In the genomic region with DNA sequence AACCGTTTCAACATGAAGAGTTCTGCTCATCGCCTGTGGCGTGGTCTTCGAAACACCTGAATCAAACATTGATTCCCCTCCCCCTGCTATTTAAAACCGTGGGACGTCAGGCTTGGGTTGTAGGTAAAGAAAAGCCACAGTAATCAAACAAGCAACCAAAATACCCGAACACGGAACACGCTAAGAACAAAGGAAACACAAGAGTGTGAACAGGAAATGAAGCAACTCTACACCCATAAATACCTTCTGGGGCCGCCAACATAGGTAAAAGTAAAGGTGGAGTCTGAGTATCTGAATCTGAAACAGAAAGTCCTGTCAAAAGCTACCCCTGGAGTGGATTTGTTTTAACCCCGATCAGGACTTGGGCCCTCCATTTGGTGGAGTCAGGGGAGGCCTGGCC, we compare ENCODE assay signal across 10 cellular contexts. TPM values are rescaled to one million over a fixed set of nuclear protein-coding genes. Genes with fewer than 3 reads are reported as not detected.
DNase-seq lines count a peak whose midpoint lies in the region; ATAC-seq and TF ChIP-seq lines count a peak whose summit lies in the region.
"Not testable (repeated sequence)": the region's sequence is repeated elsewhere in the genome, so short reads cannot be mapped to it uniquely, and the experiment has no call there.
"Had no signal": no experiment of that assay in that cellular context is flagged by ENCODE, and none has a peak within 500 bp of the region (broad histone marks: within the 10 kb centered on the region; RNA-seq: fewer than 3 reads in every experiment).

No MANE protein-coding gene starts in this region.

- POLR2A ChIA-PET in PC-9 (lab: Charles Lee; ENCODE audit: unreplicated experiment), result not testable (repeated sequence)
- POLR2A ChIA-PET in activated CD4-positive, alpha-beta memory T cell treated with anti-CD3 and anti-CD28 coated beads, Interleukin-2, amount 10 ng/mL, durations not matched to agents 7 days and 5 days (lab: Charles Lee), result interaction anchor here (0.6 kb wide), 1 partner anchor 85 kb away, joined by 5 read pairs; no protein-coding TSS in a partner anchor

- intact Hi-C loops in PC-9 (cut with micrococcal nuclease; ENCODE audit: unreplicated experiment); lower lobe of right lung (cut with DNase I): not testable (repeated sequence)

- not testable (repeated sequence) for H3K4me1 Mint-ChIP-seq in activated CD4-positive, alpha-beta memory T cell treated with anti-CD3 and anti-CD28 coated beads, Interleukin-2, amount 10 ng/mL, durations not matched to agents 7 days and 5 days; activated naive CD8-positive, alpha-beta T cell treated with anti-CD3 and anti-CD28 coated beads for 36 hours

- ATAC-seq in lower lobe of right lung, result not testable (repeated sequence)

- not testable (repeated sequence) for H3F3A ChIP-seq in PC-9 (ENCODE audit: insufficient read depth, low read depth)

- H3K4me3 Mint-ChIP-seq in activated CD4-positive, alpha-beta memory T cell treated with anti-CD3 and anti-CD28 coated beads, Interleukin-2, amount 10 ng/mL, durations not matched to agents 7 days and 5 days, result peak overlapping the region; percentile 92
- H3K4me3 Mint-ChIP-seq in activated naive CD8-positive, alpha-beta T cell treated with anti-CD3 and anti-CD28 coated beads for 36 hours, result peak overlapping the region; percentile 83

- not testable (repeated sequence) for H3K9me2 ChIP-seq in PC-9 (ENCODE audit: insufficient read depth)

- not testable (repeated sequence) for H3K36me3 ChIP-seq in PC-9 (ENCODE audit: low read depth); lower lobe of right lung; tibial nerve

- WGBS in tibial nerve, 2 donors, result 3 to 12% methylated on average over 9 to 10 of the region's 11 CpGs

- not testable (repeated sequence) for H3K36me3 Mint-ChIP-seq in activated CD4-positive, alpha-beta memory T cell treated with anti-CD3 and anti-CD28 coated beads, Interleukin-2, amount 10 ng/mL, durations not matched to agents 7 days and 5 days (ENCODE audit: low read depth); activated naive CD8-positive, alpha-beta T cell treated with anti-CD3 and anti-CD28 coated beads for 36 hours

- not testable (repeated sequence) for H3K9me3 ChIP-seq in PC-9 (ENCODE audit: insufficient read depth, low read depth); lower lobe of right lung; tibial nerve

- CTCF ChIA-PET in PC-9 (lab: Charles Lee); activated CD4-positive, alpha-beta memory T cell treated with anti-CD3 and anti-CD28 coated beads, Interleukin-2, amount 10 ng/mL, durations not matched to agents 7 days and 5 days (lab: Charles Lee): not testable (repeated sequence)

- H4K20me1 ChIP-seq in PC-9 (ENCODE audit: insufficient read depth), result not testable (repeated sequence)

- not testable (repeated sequence) for H3K27me3 ChIP-seq in PC-9 (ENCODE audit: insufficient read depth, low read depth); lower lobe of right lung (ENCODE audit: low read depth); tibial nerve

- peak overlapping the region; percentile 51; the same call in 1 of the 2 replicates for H3K4me3 ChIP-seq in GM08714 (ENCODE audit: low read length)
- H3K4me3 ChIP-seq in PC-9, result peak overlapping the region; percentile 69; the same call in 1 of the 2 replicates
- peak overlapping the region; percentile 36 for H3K4me3 ChIP-seq in epithelial cell of esophagus (ENCODE audit: low read length)
- H3K4me3 ChIP-seq in lower lobe of right lung, result peak overlapping the region; percentile 59
- peak overlapping the region; percentile 59 for H3K4me3 ChIP-seq in skeletal muscle cell (ENCODE audit: low read depth, low read length)
- peak overlapping the region; percentile 50 to 74 (median 62) for H3K4me3 ChIP-seq in tibial nerve

- peak overlapping the region; percentile 79 for H3K4me2 ChIP-seq in PC-9

- peak in 1 of 2 experiments; percentile 18 for DNase-seq in PC-9
- peak; percentile 44 for DNase-seq in activated CD4-positive, alpha-beta memory T cell treated with anti-CD3 and anti-CD28 coated beads, Interleukin-2, amount 10 ng/mL, durations not matched to agents 7 days and 5 days
- peak; percentile 45 for DNase-seq in activated naive CD8-positive, alpha-beta T cell treated with anti-CD3 and anti-CD28 coated beads for 36 hours
- not testable (repeated sequence) for DNase-seq in epithelial cell of esophagus (ENCODE audit: low read depth); lower lobe of right lung; skeletal muscle cell (ENCODE audit: low read depth); tibial nerve (ENCODE audit: low spot score in 2 of 2)

- H3K79me2 ChIP-seq in PC-9 (ENCODE audit: low read depth), result not testable (repeated sequence)

- not testable (repeated sequence) for TF ChIP-seq EP300 in tibial nerve (IDR thresholded peaks at IDR 0.05)

- H3K4me1 ChIP-seq in PC-9 (replicated peaks; ENCODE audit: insufficient read depth); lower lobe of right lung; tibial nerve: not testable (repeated sequence)

- not testable (repeated sequence) for TF ChIP-seq CTCF in PC-9 (conservative IDR thresholded peaks at IDR 0.05); epithelial cell of esophagus (IDR thresholded peaks at IDR 0.05; ENCODE audit: insufficient read depth, low read depth, low read length, missing control alignments); lower lobe of right lung (IDR thresholded peaks at IDR 0.05); tibial nerve (IDR thresholded peaks at IDR 0.05)

- TF ChIP-seq POLR2A in tibial nerve (IDR thresholded peaks at IDR 0.05), result not testable (repeated sequence)

- 0 out of 2 replicates have a peak overlapping the region, but pooled peaks have one; percentile 43 for H2AFZ ChIP-seq in PC-9

- H3K27ac ChIP-seq in PC-9 (peak overlapping the region; percentile 50), lower lobe of right lung (peak overlapping the region; percentile 83), tibial nerve (peak overlapping the region in 2 of 4 donors; percentile 28 to 88)

- H3K27ac Mint-ChIP-seq in activated CD4-positive, alpha-beta memory T cell treated with anti-CD3 and anti-CD28 coated beads, Interleukin-2, amount 10 ng/mL, durations not matched to agents 7 days and 5 days, result peak overlapping the region; percentile 97
- H3K27ac Mint-ChIP-seq in activated naive CD8-positive, alpha-beta T cell treated with anti-CD3 and anti-CD28 coated beads for 36 hours, result peak overlapping the region; percentile 88

- H3K9me3 Mint-ChIP-seq in activated CD4-positive, alpha-beta memory T cell treated with anti-CD3 and anti-CD28 coated beads, Interleukin-2, amount 10 ng/mL, durations not matched to agents 7 days and 5 days; activated naive CD8-positive, alpha-beta T cell treated with anti-CD3 and anti-CD28 coated beads for 36 hours: not testable (repeated sequence)

- not testable (repeated sequence) for BruUV-seq in PC-9 (replicated peaks; lab: Mats Ljungman, UMichigan)

- H3K27me3 Mint-ChIP-seq in activated CD4-positive, alpha-beta memory T cell treated with anti-CD3 and anti-CD28 coated beads, Interleukin-2, amount 10 ng/mL, durations not matched to agents 7 days and 5 days; activated naive CD8-positive, alpha-beta T cell treated with anti-CD3 and anti-CD28 coated beads for 36 hours: not testable (repeated sequence)

RNA-seq across cellular contexts. Expression of gene PPIAL4G, which starts 24.7 kb away (rescaled TPM):
- total RNA-seq in PC-9 (2021) (not detected in 2 replicates), lower lobe of right lung (not detected), tibial nerve (not detected)
- under 1 TPM; 0.45 to 0.86 TPM for total RNA-seq in activated CD4-positive, alpha-beta memory T cell treated with anti-CD3 and anti-CD28 coated beads, Interleukin-2, amount 10 ng/mL, durations not matched to agents 7 days and 5 days
- not detected for total RNA-seq in activated naive CD8-positive, alpha-beta T cell treated with anti-CD3 and anti-CD28 coated beads for 36 hours
- total RNA-seq: renal cortical epithelial cell, subcutaneous adipose tissue had no signal
